ENCODE assay signal across 8 cellular contexts in the genomic region with DNA sequence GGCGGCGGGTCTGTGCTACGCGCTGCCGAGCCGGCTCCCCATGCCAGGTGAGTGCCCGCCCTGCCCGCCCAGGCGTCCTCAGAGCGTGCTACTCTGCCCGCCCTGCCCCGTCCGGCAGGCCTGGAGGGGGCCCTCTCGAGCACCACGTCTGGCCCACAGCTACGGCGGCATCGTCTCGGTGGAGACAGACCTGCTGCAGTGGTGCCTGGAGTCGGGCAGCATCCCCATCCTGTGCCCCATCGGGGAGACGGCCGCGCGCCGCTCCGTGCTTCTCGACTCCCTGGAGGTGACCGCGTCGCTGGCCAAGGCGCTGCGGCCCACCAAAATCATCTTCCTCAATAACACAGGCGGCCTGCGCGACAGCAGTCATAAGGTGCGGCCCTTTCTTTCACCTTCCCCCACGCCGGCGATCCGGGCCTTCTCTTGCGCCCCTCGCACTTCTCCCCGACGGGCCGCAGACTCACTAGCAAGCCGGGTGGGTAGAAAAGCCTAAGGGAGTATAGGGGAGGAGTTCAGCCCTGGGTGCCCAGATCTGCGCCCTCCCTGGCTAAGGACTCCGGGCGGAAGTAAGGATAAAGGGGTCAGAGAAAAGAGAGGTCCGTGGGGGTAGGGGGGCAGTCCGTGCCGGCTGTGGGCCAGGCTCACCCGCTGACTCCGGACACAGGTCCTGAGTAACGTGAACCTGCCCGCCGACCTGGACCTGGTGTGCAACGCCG. TPM values are rescaled to one million over a fixed set of nuclear protein-coding genes. Genes with fewer than 3 reads are reported as not detected.
DNase-seq lines count a peak whose midpoint lies in the region; ATAC-seq, FAIRE-seq and TF ChIP-seq lines count a peak whose summit lies in the region.
"Had no signal": no experiment of that assay in that cellular context is flagged by ENCODE, and none has a peak within 500 bp of the region (broad histone marks: within the 10 kb centered on the region; RNA-seq: fewer than 3 reads in every experiment).

No MANE protein-coding gene starts in this region.

- TF ChIP-seq CTCF in PC-9 (conservative IDR thresholded peaks at IDR 0.05) (no peak), astrocyte (IDR thresholded peaks at IDR 0.05; ENCODE audit: insufficient read depth, low read depth, low read length) (no peak), spleen (IDR thresholded peaks at IDR 0.05 in 8 of 11, conservative IDR thresholded peaks at IDR 0.05 in 3 of 11) (peak in 5 of 11 experiments; percentile 8 to 45 (median 39))

- peaks cover 4% of the 10 kb centered on the region for H3K9me3 Mint-ChIP-seq in astrocyte (ENCODE audit: unreplicated experiment)

- H3K4me1 ChIP-seq in PC-9 (replicated peaks; ENCODE audit: insufficient read depth): peaks cover 12% of the 10 kb centered on the region
- peaks cover 34% of the 10 kb centered on the region for H3K4me1 ChIP-seq in astrocyte (ENCODE audit: insufficient read depth, low read length)
- H3K4me1 ChIP-seq in iPS-20b (ENCODE audit: insufficient read depth, low read length): peaks cover 16% of the 10 kb centered on the region
- peaks cover 29 to 48% (median 41%) of the 10 kb centered on the region in 6 donors for H3K4me1 ChIP-seq in spleen

- BruUV-seq in PC-9 (replicated peaks; lab: Mats Ljungman, UMichigan): TSS peak; percentile 37

- no peaks in the 10 kb centered on the region for H3K27me3 ChIP-seq in PC-9 (ENCODE audit: insufficient read depth, low read depth)
- H3K27me3 ChIP-seq in astrocyte (ENCODE audit: insufficient read depth, low read length): peaks cover 19% of the 10 kb centered on the region
- peaks cover 44% of the 10 kb centered on the region for H3K27me3 ChIP-seq in iPS-20b (ENCODE audit: insufficient read depth, low read length)
- peaks cover 8 to 67% (median 28%) of the 10 kb centered on the region in 7 donors for H3K27me3 ChIP-seq in spleen (replicated peaks in 1 of 7)

- H3K27ac ChIP-seq in PC-9: 0 out of 2 replicates have a peak overlapping the region, but pooled peaks have one; percentile 3
- no peak overlapping the region for H3K27ac ChIP-seq in astrocyte (ENCODE audit: low read depth, low read length)
- no peak overlapping the region for H3K27ac ChIP-seq in iPS-20b (ENCODE audit: low read length)
- H3K27ac ChIP-seq in spleen: peak overlapping the region in 6 of 8 donors; percentile 30 to 80 (median 64)

- no peak for TF ChIP-seq POLR2A in spleen (IDR thresholded peaks at IDR 0.05)

- POLR2A ChIA-PET in PC-9 (lab: Charles Lee; ENCODE audit: unreplicated experiment): interaction anchor here (0.6 to 0.7 kb wide), 3 partner anchors 48 to 157 kb away, joined by 3 to 4 read pairs (median 4); no protein-coding TSS in a partner anchor

- 1 to 3% (median 1%) methylated on average over 27 to 60 of the region's 60 CpGs for WGBS in spleen, 5 donors

- H2AFZ ChIP-seq in PC-9 (peak overlapping the region; percentile 59), astrocyte (ENCODE audit: low read depth, low read length) (peak overlapping the region; percentile 58)

- peak overlapping the region; percentile 86 for H3K4me3 Mint-ChIP-seq in astrocyte (ENCODE audit: unreplicated experiment)

- peak overlapping the region; percentile 13 for H3K9ac ChIP-seq in astrocyte (ENCODE audit: low read length)
- H3K9ac ChIP-seq in iPS-20b (ENCODE audit: low read depth, low read length): peak overlapping the region; percentile 51; the same call in 1 of the 2 replicates

- intact Hi-C loops in PC-9 (cut with micrococcal nuclease; ENCODE audit: unreplicated experiment) (loop anchor here (5.0 kb wide), 1 partner anchor 66 kb away; the partner anchor contains the start of gene G6PC3), spleen (cut with DNase I; ENCODE audit: low total_unique reads) (no loop called here)

- H4K20me1 ChIP-seq in PC-9 (ENCODE audit: insufficient read depth) (no peaks in the 10 kb centered on the region), astrocyte (ENCODE audit: insufficient read depth, low read length) (peaks cover 13% of the 10 kb centered on the region)

- peaks cover 12% of the 10 kb centered on the region for H3K27me3 Mint-ChIP-seq in astrocyte (ENCODE audit: low read depth, unreplicated experiment)

- H3K4me3 ChIP-seq in PC-9: peak overlapping the region; percentile 52
- H3K4me3 ChIP-seq in astrocyte (ENCODE audit: insufficient read depth, low read depth, low read length): peak overlapping the region; percentile 46
- peak overlapping the region; percentile 91 for H3K4me3 ChIP-seq in iPS-20b (ENCODE audit: low read length)
- H3K4me3 ChIP-seq in spleen: peak overlapping the region; percentile 45 to 76 (median 61)

- no peaks in the 10 kb centered on the region for H3K79me2 ChIP-seq in PC-9 (ENCODE audit: low read depth)
- no peaks in the 10 kb centered on the region for H3K79me2 ChIP-seq in astrocyte (ENCODE audit: insufficient read depth, low read length)

- CTCF ChIA-PET in PC-9 (lab: Charles Lee): interaction anchor here (0.5 to 1.5 kb wide), 8 partner anchors 18 to 358 kb away, joined by 3 to 6 read pairs (median 4); partner anchors contain the start of gene HDAC5

- H3K36me3 ChIP-seq in PC-9 (ENCODE audit: low read depth) (no peaks in the 10 kb centered on the region), astrocyte (ENCODE audit: insufficient read depth, low read length) (no peaks in the 10 kb centered on the region), iPS-20b (ENCODE audit: insufficient read depth, low read depth, low read length) (no peaks in the 10 kb centered on the region), spleen (peaks cover 0 to 17% (median 2%) of the 10 kb centered on the region in 6 donors)

- H3K9me3 ChIP-seq in PC-9 (ENCODE audit: insufficient read depth, low read depth) (no peaks in the 10 kb centered on the region), astrocyte (ENCODE audit: insufficient read depth, low read depth, low read length) (no peaks in the 10 kb centered on the region), iPS-20b (ENCODE audit: insufficient read depth, low read depth, low read length) (no peaks in the 10 kb centered on the region), spleen (no peaks in the 10 kb centered on the region)

- peaks cover 10% of the 10 kb centered on the region for H3F3A ChIP-seq in PC-9 (ENCODE audit: insufficient read depth, low read depth)

- peak overlapping the region; percentile 83 for H3K27ac Mint-ChIP-seq in astrocyte (ENCODE audit: unreplicated experiment)

- peaks cover 4% of the 10 kb centered on the region for H3K36me3 Mint-ChIP-seq in astrocyte (ENCODE audit: low read depth, unreplicated experiment)

- H3K4me2 ChIP-seq in PC-9: peak overlapping the region; percentile 83
- peak overlapping the region; percentile 96 for H3K4me2 ChIP-seq in astrocyte (ENCODE audit: low read length)

- H3K4me1 Mint-ChIP-seq in astrocyte (ENCODE audit: low read depth, unreplicated experiment): peaks cover 7% of the 10 kb centered on the region

- DNase-seq in PC-9 (peak in 1 of 2 experiments; percentile 53), astrocyte (ENCODE audit: low read depth) (no peak), spleen (peak; percentile 89)

- peak; percentile 13 for ATAC-seq in GM21447 (IDR thresholded peaks at IDR 0.05; ENCODE audit: unreplicated experiment)
- no peak for ATAC-seq in GM18498 (IDR thresholded peaks at IDR 0.05; ENCODE audit: unreplicated experiment)
- ATAC-seq in GM21825 (IDR thresholded peaks at IDR 0.05; ENCODE audit: unreplicated experiment): no peak

- H3K9me2 ChIP-seq in PC-9 (ENCODE audit: insufficient read depth): no peaks in the 10 kb centered on the region

- FAIRE-seq in astrocyte (lab: Jason Lieb, UNC): no peak

RNA-seq across cellular contexts. Expression of gene NAGS, which starts 1.6 kb away (rescaled TPM):
- total RNA-seq in PC-9 (2021) (1.0 and 1.4 TPM in 2 replicates), astrocyte (0.91 and 1.0 TPM in 2 replicates), spleen (1 to 10 TPM in 4 of 7 donors, under 1 TPM in 3; 0.65 to 1.8 (median 1.0) TPM)
- under 1 TPM; 0.39 to 0.90 (median 0.82) TPM for polyA plus RNA-seq in spleen

RNA-seq across cellular contexts. Expression of gene TMEM101, which starts 8.7 kb away (rescaled TPM):
- 33.5 and 42.6 TPM in 2 replicates for total RNA-seq in PC-9 (2021)
- 17.1 and 21.8 TPM in 2 replicates for total RNA-seq in astrocyte
- total RNA-seq in spleen: 10 to 100 TPM; 15.9 to 30.6 (median 20.3) TPM
- 10 to 100 TPM; 16.5 to 23.1 (median 22.3) TPM for polyA plus RNA-seq in spleen

RNA-seq across cellular contexts. Expression of gene PYY, which starts 52.3 kb away (rescaled TPM):
- total RNA-seq in PC-9 (2021) (not detected in 2 replicates), astrocyte (not detected in 2 replicates), spleen (not detected)
- not detected for polyA plus RNA-seq in spleen
- total RNA-seq: temporal lobe had no signal

Comparison
In these comparisons a context has a peak if more than half of its experiments do, and no peak if none do; other contexts are left out.
1. H3K27ac ChIP-seq: peak in PC-9 (single experiment) and spleen (6 of 8); none in astrocyte (single experiment) and iPS-20b (single experiment).
2. Peak in every context shown above with its lines, with median percentiles within 50 percentile points of each other: H3K4me3 ChIP-seq.